Comparison of ENCODE assay signal across 8 cellular contexts in the genomic region with DNA sequence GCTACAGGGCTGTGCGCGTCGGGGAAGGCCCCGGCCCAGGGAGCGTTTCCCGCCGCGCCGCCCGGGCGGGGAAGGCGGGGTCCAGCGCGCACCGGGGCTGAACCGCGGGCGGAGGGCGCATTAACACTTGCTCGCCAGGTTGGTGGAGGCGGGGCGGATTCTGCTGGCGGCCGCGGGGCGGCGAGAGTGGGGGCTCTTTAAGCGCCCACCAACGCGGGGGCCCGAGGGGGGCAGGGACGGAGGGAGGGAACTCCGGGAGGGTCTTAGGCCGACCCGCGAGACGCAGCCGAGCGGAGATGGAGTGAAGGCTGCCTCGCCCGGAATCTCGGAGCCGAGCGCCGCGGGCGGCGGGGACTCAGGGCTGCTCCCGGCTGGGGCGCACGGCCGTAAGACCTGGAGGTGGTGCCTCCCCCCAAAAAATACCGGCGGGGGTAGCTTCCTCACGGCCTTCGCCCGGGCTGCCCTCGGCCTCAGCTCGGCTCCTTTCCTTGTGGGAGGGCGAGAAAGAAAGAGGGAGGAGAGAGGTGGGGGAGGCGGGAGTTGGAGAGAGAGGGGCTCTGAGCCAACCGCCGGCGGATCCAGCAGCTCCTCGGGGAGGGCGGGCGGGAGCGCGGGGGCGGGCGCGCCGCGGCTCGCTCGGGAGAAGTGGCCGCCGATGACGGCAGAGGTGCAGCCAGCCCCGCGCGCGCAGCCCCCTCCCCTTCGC. TPM values are rescaled to one million over a fixed set of nuclear protein-coding genes. Genes with fewer than 3 reads are reported as not detected.
A peak's percentile ranks its signal among the peaks of the same experiment; 100 is the strongest.
DNase-seq lines count a peak whose midpoint lies in the region; ATAC-seq and TF ChIP-seq lines count a peak whose summit lies in the region.

No MANE protein-coding gene starts in this region.

- peak overlapping the region; percentile 61 for H3K4me3 ChIP-seq in GM12865 (ENCODE audit: low read depth, low read length)
- peak overlapping the region; percentile 68 for H3K4me3 ChIP-seq in SJSA1
- H3K4me3 ChIP-seq in cardiac muscle cell = peak overlapping the region; percentile 34
- H3K4me3 ChIP-seq in sigmoid colon = peak overlapping the region; percentile 81 to 95 (median 86)

- no peak for TF ChIP-seq CTCF in GM12865 (IDR thresholded peaks at IDR 0.05; ENCODE audit: insufficient read depth, low read depth, low read length, missing control alignments)
- no peak for TF ChIP-seq CTCF in cardiac muscle cell (IDR thresholded peaks at IDR 0.05; ENCODE audit: low read depth, low read length)
- TF ChIP-seq CTCF in sigmoid colon (IDR thresholded peaks at IDR 0.05) = peak in 1 of 4 experiments; percentile 13

- no peak for DNase-seq in GM12865 (ENCODE audit: low read depth)
- DNase-seq in SJSA1 (ENCODE audit: low read depth in 1 of 2, low spot score in 2 of 2) = peak; percentile 96 to 98
- peak; percentile 64 to 76 for DNase-seq in cardiac muscle cell (ENCODE audit: low read depth in 1 of 2, low spot score in 1 of 2)
- DNase-seq in sigmoid colon = peak; percentile 98
- no peak for DNase-seq in NCI-H510A (lab: John Stamatoyannopoulos, UW)
- DNase-seq in stimulated activated naive CD4-positive, alpha-beta T cell treated with Interleukin-2 at 50 U/mL for 16 hours (lab: John Stamatoyannopoulos, UW) = no peak
- no peak for DNase-seq in activated gamma-delta T cell (lab: John Stamatoyannopoulos, UW)

- 1% methylated on average over 83 of the region's 84 CpGs for WGBS in sigmoid colon, 2 donors

- no peaks in the 10 kb centered on the region for H3K27me3 ChIP-seq in SJSA1 (replicated peaks)
- peaks cover 100% of the 10 kb centered on the region for H3K27me3 ChIP-seq in cardiac muscle cell
- H3K27me3 ChIP-seq in sigmoid colon = peaks cover 0 to 4% (median 0%) of the 10 kb centered on the region in 3 donors

- no peak for TF ChIP-seq EP300 in sigmoid colon (IDR thresholded peaks at IDR 0.05)

- peak; percentile 65 to 88 for TF ChIP-seq POLR2A in sigmoid colon (IDR thresholded peaks at IDR 0.05)

- H3K9me3 ChIP-seq in SJSA1 (replicated peaks) = no peaks in the 10 kb centered on the region
- H3K9me3 ChIP-seq in cardiac muscle cell (ENCODE audit: low read depth) = no peaks in the 10 kb centered on the region
- H3K9me3 ChIP-seq in sigmoid colon = no peaks in the 10 kb centered on the region

- intact Hi-C loops in sigmoid colon (cut with DNase I) = loop anchor here (2.0 to 5.0 kb wide), 5 partner anchors 13 to 208 kb away; no protein-coding TSS in a partner anchor

- no peak for ATAC-seq in GM21360 (IDR thresholded peaks at IDR 0.05; ENCODE audit: unreplicated experiment)

- H3K36me3 ChIP-seq in SJSA1 (peaks cover 73% of the 10 kb centered on the region), cardiac muscle cell (no peaks in the 10 kb centered on the region), sigmoid colon (peaks cover 11 to 26% (median 16%) of the 10 kb centered on the region in 4 donors)

- H3K4me1 ChIP-seq in SJSA1 (replicated peaks) (peaks cover 40% of the 10 kb centered on the region), cardiac muscle cell (ENCODE audit: low read depth) (no peaks in the 10 kb centered on the region), sigmoid colon (peaks cover 0 to 20% (median 3%) of the 10 kb centered on the region in 4 donors)

- H3K27ac ChIP-seq in SJSA1 (peak overlapping the region; percentile 92), cardiac muscle cell (no peak overlapping the region), sigmoid colon (peak overlapping the region; percentile 99 to 100 (median 99))

RNA-seq across cellular contexts. Expression of a gene that starts 0.4 kb away (rescaled TPM):
- total RNA-seq in SJSA1 (2014; rRNA removed; shearing (Covaris generic)) = 25.7 and 34.7 TPM in 2 replicates
- 2.6 and 3.5 TPM in 2 replicates for total RNA-seq in cardiac muscle cell
- polyA plus RNA-seq in cardiac muscle cell = 3.8 and 4.4 TPM in 2 replicates
- 10 to 100 TPM; 44.6 to 74.2 (median 59.3) TPM for total RNA-seq in sigmoid colon
- polyA plus RNA-seq in sigmoid colon = 1 to 10 TPM; 2.5 to 8.5 (median 4.8) TPM

RNA-seq across cellular contexts. Expression of a gene that starts 45.1 kb away (rescaled TPM):
- 9.4 and 11.7 TPM in 2 replicates for total RNA-seq in SJSA1 (2014; rRNA removed; shearing (Covaris generic))
- total RNA-seq in cardiac muscle cell (17.8 and 36.0 TPM in 2 replicates), sigmoid colon (10 to 100 TPM; 10.7 to 18.8 (median 11.9) TPM)
- polyA plus RNA-seq in cardiac muscle cell (23.0 and 28.8 TPM in 2 replicates), sigmoid colon (10 to 100 TPM in 1 of 3 donors, 1 to 10 TPM in 2; 5.5 to 12.9 (median 6.6) TPM)

RNA-seq across cellular contexts. Expression of a gene that starts 56.7 kb away (rescaled TPM):
- 3.9 and 5.5 TPM in 2 replicates for total RNA-seq in SJSA1 (2014; rRNA removed; shearing (Covaris generic))
- total RNA-seq in cardiac muscle cell (0.56 and 2.4 TPM in 2 replicates), sigmoid colon (under 1 TPM; under 0.01 to 0.81 (median 0.39) TPM)
- polyA plus RNA-seq in cardiac muscle cell (3.7 and 10.5 TPM in 2 replicates), sigmoid colon (under 1 TPM in 2 of 3 donors, not detected in 1; 0.25 to 0.60 TPM)

Comparison
In these comparisons a context has a peak if more than half of its experiments do, and no peak if none do; other contexts are left out.
1. DNase-seq: peak in SJSA1 (2 of 2), cardiac muscle cell (2 of 2) and sigmoid colon (single experiment); none in GM12865 (single experiment), NCI-H510A (single experiment), stimulated activated naive CD4-positive, alpha-beta T cell treated with Interleukin-2 at 50 U/mL for 16 hours (single experiment) and activated gamma-delta T cell (single experiment).
2. H3K4me3 ChIP-seq: peak in every context shown above with its lines; median percentile 86 in sigmoid colon; 68 in SJSA1; 61 in GM12865; 34 in cardiac muscle cell.